ENCODE assay signal across 30 cellular contexts in genomic region chr3:155738580-155739076, GRCh38. TPM values are rescaled to one million over a fixed set of nuclear protein-coding genes. Genes with fewer than 3 reads are reported as not detected.
DNase-seq lines count a peak whose midpoint lies in the region; ATAC-seq and TF ChIP-seq lines count a peak whose summit lies in the region.
"Had no signal": no experiment of that assay in that cellular context is flagged by ENCODE, and none has a peak within 500 bp of the region (broad histone marks: within the 10 kb centered on the region; RNA-seq: fewer than 3 reads in every experiment).

No MANE protein-coding gene starts in this region.

- TF ChIP-seq EP300 in transverse colon (IDR thresholded peaks at IDR 0.05; ENCODE audit: low read depth): no peak

- H3K9me3 Mint-ChIP-seq in Caco-2 (ENCODE audit: unreplicated experiment): no peaks in the 10 kb centered on the region
- H3K9me3 Mint-ChIP-seq: activated CD4-positive, alpha-beta memory T cell treated with anti-CD3 and anti-CD28 coated beads for 36 hours; activated naive CD8-positive, alpha-beta T cell treated with anti-CD3 and anti-CD28 coated beads, Interleukin-2, amount 50 U/mL, for 24 hours; central memory CD8-positive, alpha-beta T cell; dendritic cell treated with granulocyte-macrophage colony-stimulating factor and Interleukin-4, amounts not matched to agents 40 ng/mL and 50 ng/mL, for 4 days; endodermal cell; stimulated activated naive CD8-positive, alpha-beta T cell treated with anti-CD3 and anti-CD28 coated beads, Interleukin-15, Interleukin-2, amounts not matched to agents 100 ng/mL and 50 ng/mL, for 24 hours had no signal

- no peak for DNase-seq in Caco-2
- DNase-seq in transverse colon: no peak
- DNase-seq in left colon: no peak
- no peak for DNase-seq in DMS79 (lab: John Stamatoyannopoulos, UW)
- no peak for DNase-seq in SW 1271 (lab: John Stamatoyannopoulos, UW)
- DNase-seq: activated CD4-positive, alpha-beta memory T cell treated with anti-CD3 and anti-CD28 coated beads for 36 hours; activated naive CD4-positive, alpha-beta T cell; activated naive CD8-positive, alpha-beta T cell treated with anti-CD3 and anti-CD28 coated beads, Interleukin-2, amount 50 U/mL, for 24 hours; DND-41; endodermal cell; GOT3; heart right ventricle; NCI-H2081; NCI-H2227 treated with DMSO at 0.1 percent for 48 hours; SHP77; stimulated activated CD8-positive, alpha-beta memory T cell treated with anti-CD3 and anti-CD28 coated beads, Interleukin-4, amount 100 ng/mL, for 48 hours; T-helper 2 cell had no signal

- H3K9ac ChIP-seq in mucosa of rectum (ENCODE audit: low read depth in 1 of 2, low read length in 2 of 2): peak overlapping the region in 1 of 2 donors; percentile 69
- H3K9ac ChIP-seq: parathyroid adenoma had no signal

- no peak for TF ChIP-seq CTCF in Caco-2 (IDR thresholded peaks at IDR 0.05; ENCODE audit: insufficient read depth in 1 of 2, low read depth in 1 of 2, low read length in 1 of 2, severe bottlenecking in 1 of 2, unreplicated experiment in 1 of 2)
- no peak for TF ChIP-seq CTCF in VCaP (conservative IDR thresholded peaks at IDR 0.05)
- TF ChIP-seq CTCF in transverse colon (IDR thresholded peaks at IDR 0.05): no peak

- H3K27ac Mint-ChIP-seq in Caco-2 (ENCODE audit: unreplicated experiment): peak overlapping the region; percentile 81
- H3K27ac Mint-ChIP-seq: activated CD4-positive, alpha-beta memory T cell treated with anti-CD3 and anti-CD28 coated beads for 36 hours; activated naive CD8-positive, alpha-beta T cell treated with anti-CD3 and anti-CD28 coated beads, Interleukin-2, amount 50 U/mL, for 24 hours; stimulated activated naive CD8-positive, alpha-beta T cell treated with anti-CD3 and anti-CD28 coated beads, Interleukin-15, Interleukin-2, amounts not matched to agents 100 ng/mL and 50 ng/mL, for 24 hours had no signal

- CTCF ChIA-PET in Caco-2 (lab: Charles Lee): interaction anchor here (0.7 to 1.0 kb wide), 2 partner anchors 67 to 1463 kb away, joined by 3 to 9 read pairs; partner anchors contain the start of gene C3orf33

- WGBS in transverse colon (ENCODE audit: low coverage in 1 of 2), 2 donors: 66 to 67% methylated on average over 3 to 13 of the region's 13 CpGs

- peaks cover 8% of the 10 kb centered on the region for H3K36me3 Mint-ChIP-seq in Caco-2 (ENCODE audit: insufficient read depth, unreplicated experiment)
- H3K36me3 Mint-ChIP-seq: activated CD4-positive, alpha-beta memory T cell treated with anti-CD3 and anti-CD28 coated beads for 36 hours; CD14-positive monocyte had no signal

- H3K9me3 ChIP-seq in Caco-2 (no peaks in the 10 kb centered on the region), mucosa of rectum (ENCODE audit: control insufficient read depth in 2 of 2, low read length in 2 of 2) (no peaks in the 10 kb centered on the region), transverse colon (no peaks in the 10 kb centered on the region)
- H3K9me3 ChIP-seq: esophagus muscularis mucosa, heart right ventricle, mucosa of descending colon, right atrium auricular region, thyroid gland had no signal

- ATAC-seq in left colon: no peak
- ATAC-seq: activated CD4-positive, CD25-positive, alpha-beta regulatory T cell treated with anti-CD3 and anti-CD28 coated beads, Interleukin-2, amount 50 U/mL, for 24 hours; activated naive CD8-positive, alpha-beta T cell treated with anti-CD3 and anti-CD28 coated beads, Interleukin-2, amount 50 U/mL, for 24 hours had no signal

- peak overlapping the region; percentile 72 for H3K4me3 Mint-ChIP-seq in Caco-2 (ENCODE audit: unreplicated experiment)
- H3K4me3 Mint-ChIP-seq: activated CD4-positive, alpha-beta memory T cell treated with anti-CD3 and anti-CD28 coated beads for 36 hours; activated naive CD8-positive, alpha-beta T cell treated with anti-CD3 and anti-CD28 coated beads, Interleukin-2, amount 50 U/mL, for 24 hours; central memory CD8-positive, alpha-beta T cell; endodermal cell; stimulated activated naive CD8-positive, alpha-beta T cell treated with anti-CD3 and anti-CD28 coated beads, Interleukin-15, Interleukin-2, amounts not matched to agents 100 ng/mL and 50 ng/mL, for 24 hours had no signal

- BruUV-seq in Caco-2 (replicated peaks; lab: Mats Ljungman, UMichigan): no TSS peak

- H3K4me1 ChIP-seq in Caco-2: peaks cover 22% of the 10 kb centered on the region
- peaks cover 0 to 11% of the 10 kb centered on the region in 2 donors for H3K4me1 ChIP-seq in mucosa of rectum (ENCODE audit: control insufficient read depth in 2 of 2, insufficient read depth in 2 of 2, low read length in 2 of 2)
- peaks cover 0 to 24% (median 15%) of the 10 kb centered on the region in 4 donors for H3K4me1 ChIP-seq in transverse colon

- no peaks in the 10 kb centered on the region for H3K36me3 ChIP-seq in Caco-2 (ENCODE audit: control insufficient read depth, insufficient read depth, low read length)
- H3K36me3 ChIP-seq in mucosa of rectum (ENCODE audit: control insufficient read depth in 2 of 2, insufficient read depth in 2 of 2, low read length in 2 of 2): no peaks in the 10 kb centered on the region
- no peaks in the 10 kb centered on the region for H3K36me3 ChIP-seq in transverse colon
- H3K36me3 ChIP-seq: esophagus muscularis mucosa, heart right ventricle, right atrium auricular region, thyroid gland had no signal

- no peaks in the 10 kb centered on the region for H3K27me3 Mint-ChIP-seq in Caco-2 (ENCODE audit: insufficient read depth, unreplicated experiment)

- H3K4me1 Mint-ChIP-seq in Caco-2 (ENCODE audit: low read depth, unreplicated experiment): peaks cover 27% of the 10 kb centered on the region

- intact Hi-C loops in Caco-2 (cut with micrococcal nuclease; ENCODE audit: unreplicated experiment) (loop anchor here (1.0 to 2.0 kb wide), 3 partner anchors 24 to 326 kb away; partner anchors contain the start of gene GMPS), transverse colon (cut with DNase I; ENCODE audit: low total_unique reads) (no loop called here), left colon (cut with DNase I, micrococcal nuclease) (no loop called here)

- H3K4me3 ChIP-seq in Caco-2 (ENCODE audit: low read depth, low read length) (peak overlapping the region; percentile 30), mucosa of rectum (ENCODE audit: low read length in 2 of 2) (peak overlapping the region; percentile 40 to 71), transverse colon (peak overlapping the region in 3 of 4 donors; percentile 15 to 39 (median 23))
- H3K4me3 ChIP-seq: esophagus muscularis mucosa, heart right ventricle, lung, mucosa of descending colon, right atrium auricular region, thyroid gland had no signal

- TF ChIP-seq POLR2A in transverse colon (IDR thresholded peaks at IDR 0.05): no peak

- POLR2A ChIA-PET in Caco-2 (lab: Charles Lee): interaction anchor here (0.9 to 1.2 kb wide), 2 partner anchors 8 to 24 kb away, joined by 5 to 11 read pairs; no protein-coding TSS in a partner anchor

- H3K27me3 ChIP-seq in Caco-2 (replicated peaks; ENCODE audit: control insufficient read depth, insufficient read depth, low read length): no peaks in the 10 kb centered on the region
- no peaks in the 10 kb centered on the region for H3K27me3 ChIP-seq in mucosa of rectum (ENCODE audit: control insufficient read depth in 2 of 2, insufficient read depth in 2 of 2, low read length in 2 of 2)
- peaks cover 7% of the 10 kb centered on the region for H3K27me3 ChIP-seq in transverse colon
- H3K27me3 ChIP-seq: right atrium auricular region, thyroid gland had no signal

- in situ Hi-C loops in transverse colon (cut with MboI; ENCODE audit: low pct_ligation_motif_present in 1 of 4, low pct_unique_long_range_greater_than_20kb in 1 of 4, low sequenced_read_pairs in 3 of 4): no loop called here

- H3K27ac ChIP-seq in VCaP: peak overlapping the region; percentile 84
- peak overlapping the region; percentile 86 to 94 for H3K27ac ChIP-seq in mucosa of rectum (ENCODE audit: low read depth in 2 of 2, low read length in 2 of 2)
- H3K27ac ChIP-seq in transverse colon: peak overlapping the region; percentile 79 to 91 (median 89)
- H3K27ac ChIP-seq: esophagus muscularis mucosa, heart right ventricle, parathyroid adenoma, right atrium auricular region had no signal

RNA-seq across cellular contexts. Expression of gene PLCH1, which starts 6.2 kb away (rescaled TPM):
- total RNA-seq in Caco-2 (2022): 2.8 and 3.1 TPM in 2 replicates
- total RNA-seq in transverse colon: 10 to 100 TPM in 1 of 4 donors, 1 to 10 TPM in 3; 8.2 to 33.4 (median 8.5) TPM
- 1 to 10 TPM; 7.1 to 8.5 TPM for total RNA-seq in left colon
